14 cellular contexts compared by ENCODE assay signal in the genomic region with DNA sequence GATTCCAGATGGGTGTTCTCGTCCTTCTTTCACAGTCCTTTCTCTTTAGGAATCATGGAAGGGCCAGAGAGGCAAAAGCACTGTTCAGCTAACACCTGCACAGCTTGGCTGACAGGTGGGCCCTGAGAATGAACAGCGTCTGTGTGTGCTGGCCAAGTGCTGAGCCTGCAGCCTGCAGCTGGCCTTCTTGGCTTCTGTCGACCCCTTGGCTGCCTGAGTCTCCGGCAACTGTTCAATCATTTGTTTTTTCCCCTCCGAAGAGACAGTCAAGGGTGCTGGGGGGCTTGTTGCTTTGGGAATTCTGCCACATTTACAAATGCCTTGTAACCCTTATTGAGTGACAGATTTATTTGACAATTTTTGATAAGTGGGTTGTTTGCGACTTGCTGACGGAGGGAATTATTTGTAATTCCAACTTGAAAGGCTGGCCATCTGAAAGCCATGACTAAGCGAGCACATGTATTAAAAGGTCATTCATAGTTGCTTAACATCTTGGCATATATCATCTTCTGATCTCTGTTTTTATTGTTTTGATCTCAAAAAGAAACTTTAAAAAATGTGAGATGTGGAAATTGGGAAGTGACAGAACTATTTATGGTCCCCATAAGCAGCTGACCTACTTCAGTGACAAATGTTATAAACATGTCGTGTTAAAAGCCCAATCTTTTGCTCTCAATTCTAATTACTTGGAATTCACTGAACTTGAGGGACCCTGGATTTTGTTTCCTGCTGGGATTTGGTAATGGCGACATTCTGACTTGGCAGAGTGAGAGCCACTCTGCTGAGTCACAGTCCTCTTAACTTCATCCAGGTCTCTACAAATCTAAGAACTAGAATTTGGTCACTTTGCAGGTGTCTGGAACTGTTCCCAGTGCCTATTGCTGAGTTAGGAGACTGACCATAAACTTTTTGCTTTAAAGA. TPM values are rescaled to one million over a fixed set of nuclear protein-coding genes. Genes with fewer than 3 reads are reported as not detected.
DNase-seq lines count a peak whose midpoint lies in the region; ATAC-seq, FAIRE-seq and TF ChIP-seq lines count a peak whose summit lies in the region.
"Had no signal": no experiment of that assay in that cellular context is flagged by ENCODE, and none has a peak within 500 bp of the region (broad histone marks: within the 10 kb centered on the region; RNA-seq: fewer than 3 reads in every experiment).

No MANE protein-coding gene starts in this region.

- intact Hi-C loops in adrenal gland (cut with DNase I) (no loop called here), left ventricle myocardium superior (cut with micrococcal nuclease) (no loop called here)

- H3K4me3 ChIP-seq in adrenal gland: peak overlapping the region in 1 of 4 donors; percentile 8
- no peak overlapping the region for H3K4me3 ChIP-seq in upper lobe of left lung
- no peak overlapping the region for H3K4me3 ChIP-seq in WERI-Rb-1 (ENCODE audit: low read depth, low read length)

- ATAC-seq in left ventricle myocardium superior: peak; percentile 76
- ATAC-seq in upper lobe of left lung (ENCODE audit: low FRiP score in 2 of 2): peak in 1 of 2 donors; percentile 74
- no peak for ATAC-seq in GM18873 (IDR thresholded peaks at IDR 0.05; ENCODE audit: low FRiP score, unreplicated experiment)
- ATAC-seq: activated naive CD4-positive, alpha-beta T cell treated with anti-CD3 and anti-CD28 coated beads, Interleukin-2, amount 50 U/mL, for 72 hours; stimulated activated naive B cell treated with anti-CD40 and anti-IgM and Interleukin-4, amounts not matched to agents 10 μg/mL and 1 μg/mL and 100 μg/mL, for 72 hours had no signal

- TF ChIP-seq CTCF in adrenal gland (IDR thresholded peaks at IDR 0.05) (no peak), upper lobe of left lung (IDR thresholded peaks at IDR 0.05) (no peak), WERI-Rb-1 (IDR thresholded peaks at IDR 0.05; ENCODE audit: low read depth, low read length) (no peak)

- DNase-seq in NCI-H748 (lab: John Stamatoyannopoulos, UW; ENCODE audit: unreplicated experiment) (peak; percentile 45), NCI-H748 treated with DMSO at 0.1 percent for 48 hours (lab: John Stamatoyannopoulos, UW) (no peak), adrenal gland (peak; percentile 55 to 80 (median 75)), left ventricle myocardium superior (peak; percentile 71), upper lobe of left lung (peak; percentile 22 to 54), WERI-Rb-1 (no peak), GM12891 (ENCODE audit: insufficient read length, low spot score) (no peak)
- DNase-seq: NCI-H2107; occipital lobe; stimulated activated CD4-positive, alpha-beta T cell treated with anti-CD3 and anti-CD28 coated beads, Interleukin-2, amount 100 ng/mL, for 24 hours; stimulated activated naive B cell treated with anti-CD40 and anti-IgM and Interleukin-4, amounts not matched to agents 10 μg/mL and 1 μg/mL and 100 μg/mL, for 72 hours had no signal

- H3K9me3 ChIP-seq in adrenal gland (replicated peaks in 1 of 3) (no peaks in the 10 kb centered on the region), upper lobe of left lung (no peaks in the 10 kb centered on the region), WERI-Rb-1 (ENCODE audit: severe bottlenecking) (no peaks in the 10 kb centered on the region)

- H3K36me3 ChIP-seq in adrenal gland (replicated peaks in 1 of 2) (no peaks in the 10 kb centered on the region), upper lobe of left lung (no peaks in the 10 kb centered on the region), WERI-Rb-1 (no peaks in the 10 kb centered on the region)

- no peak for FAIRE-seq in GM12891 (lab: Jason Lieb, UNC)
- FAIRE-seq: TTC549 had no signal

- TF ChIP-seq POLR2A in adrenal gland (IDR thresholded peaks at IDR 0.05) (no peak), upper lobe of left lung (IDR thresholded peaks at IDR 0.05) (no peak), GM12891 (IDR thresholded peaks at IDR 0.05; ENCODE audit: low read depth, low read length) (no peak)

- H3K27ac ChIP-seq in adrenal gland (peak overlapping the region; percentile 67 to 92 (median 80)), upper lobe of left lung (no peak overlapping the region), WERI-Rb-1 (no peak overlapping the region)

- 27 to 35% (median 30%) methylated on average over 8 to 10 of the region's 10 CpGs for WGBS in adrenal gland, 4 donors
- 47 to 48% methylated on average over 10 of the region's 10 CpGs for WGBS in upper lobe of left lung, 2 donors

- no peak for TF ChIP-seq EP300 in upper lobe of left lung (IDR thresholded peaks at IDR 0.05)

- H3K27me3 ChIP-seq in adrenal gland (no peaks in the 10 kb centered on the region), upper lobe of left lung (no peaks in the 10 kb centered on the region), WERI-Rb-1 (ENCODE audit: insufficient read depth, low read depth, severe bottlenecking) (peaks cover 44% of the 10 kb centered on the region)

- H3K4me1 ChIP-seq in adrenal gland (replicated peaks in 1 of 2) (peaks cover 31 to 36% of the 10 kb centered on the region in 2 donors), upper lobe of left lung (no peaks in the 10 kb centered on the region)

TF ChIP-seq in GM12891, 5 proteins besides CTCF, POLR2A, EP300 and RAD21:
- TF ChIP-seq TAF1 (IDR thresholded peaks at IDR 0.05; ENCODE audit: low read depth, low read length) (no peak), PAX5 (IDR thresholded peaks at IDR 0.05; ENCODE audit: insufficient read depth, low read length, severe bottlenecking) (no peak), POU2F2 (IDR thresholded peaks at IDR 0.05; ENCODE audit: low read depth, low read length) (no peak), POLR2AphosphoS5 (IDR thresholded peaks at IDR 0.05; ENCODE audit: low read depth, low read length) (no peak), SPI1 (IDR thresholded peaks at IDR 0.05; ENCODE audit: low read depth, low read length) (no peak)

RNA-seq across cellular contexts. Expression of a gene that starts 41.9 kb away (rescaled TPM):
- 10 to 100 TPM; 20.6 to 83.7 (median 57.6) TPM for total RNA-seq in adrenal gland
- 10 to 100 TPM in 2 of 3 donors, 1 to 10 TPM in 1; 9.9 to 18.2 (median 15.6) TPM for polyA plus RNA-seq in adrenal gland
- 1.1 TPM for total RNA-seq in left ventricle myocardium superior
- total RNA-seq in upper lobe of left lung: 1 to 10 TPM in 3 of 6 donors, under 1 TPM in 3; 0.44 to 1.5 (median 0.87) TPM
- polyA plus RNA-seq in GM12891 (2012; ENCODE audit: low read depth, missing spikeins): 0.04 TPM

Comparison
In these comparisons a context has a peak if more than half of its experiments do, and no peak if none do; other contexts are left out.
1. DNase-seq: peak in NCI-H748 (single experiment), adrenal gland (7 of 7), left ventricle myocardium superior (single experiment) and upper lobe of left lung (2 of 2); none in NCI-H748 treated with DMSO at 0.1 percent for 48 hours (single experiment), WERI-Rb-1 (single experiment) and GM12891 (single experiment).
2. H3K27ac ChIP-seq: peak in adrenal gland (5 of 5); none in upper lobe of left lung (0 of 4) and WERI-Rb-1 (single experiment).
3. RNA of a gene that starts 41.9 kb away (total RNA-seq): 20.6 to 83.7 TPM in adrenal gland; 1.1 TPM in left ventricle myocardium superior (single experiment) and 0.44 to 1.5 TPM in upper lobe of left lung; every median in the first group is over 4 times any median in the second.